In the genomic region with DNA sequence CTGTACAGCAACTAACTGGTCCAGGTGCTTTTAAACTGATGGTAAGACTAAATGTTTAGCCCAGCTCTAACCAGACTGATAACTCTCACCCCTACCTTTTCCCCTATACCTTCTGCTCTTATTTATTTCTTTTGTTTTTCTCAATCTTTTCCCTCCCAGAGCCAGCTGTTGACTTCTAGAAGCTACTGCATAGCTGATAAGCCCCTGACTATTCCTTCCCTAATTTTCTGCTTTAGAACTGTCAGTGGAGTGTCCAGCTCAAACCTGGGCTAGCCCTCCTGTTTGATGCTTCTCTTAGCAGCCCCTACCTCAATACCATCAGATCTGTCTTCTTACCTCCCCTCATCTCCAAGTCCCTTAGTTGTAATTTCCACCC, we compare ENCODE assay signal across 1 cellular context.
TF ChIP-seq lines count a peak whose summit lies in the region.

No MANE protein-coding gene starts in this region.

TF ChIP-seq in IMR-90, 13 proteins besides CTCF, POLR2A, EP300 and RAD21:
- TF ChIP-seq, protein P1, sequence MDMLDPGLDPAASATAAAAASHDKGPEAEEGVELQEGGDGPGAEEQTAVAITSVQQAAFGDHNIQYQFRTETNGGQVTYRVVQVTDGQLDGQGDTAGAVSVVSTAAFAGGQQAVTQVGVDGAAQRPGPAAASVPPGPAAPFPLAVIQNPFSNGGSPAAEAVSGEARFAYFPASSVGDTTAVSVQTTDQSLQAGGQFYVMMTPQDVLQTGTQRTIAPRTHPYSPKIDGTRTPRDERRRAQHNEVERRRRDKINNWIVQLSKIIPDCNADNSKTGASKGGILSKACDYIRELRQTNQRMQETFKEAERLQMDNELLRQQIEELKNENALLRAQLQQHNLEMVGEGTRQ (IDR thresholded peaks at IDR 0.05; ENCODE audit: low read depth, low read length): no peak
- no peak for TF ChIP-seq CEBPB (IDR thresholded peaks at IDR 0.05; ENCODE audit: low read depth, low read length)
- TF ChIP-seq FOS (IDR thresholded peaks at IDR 0.05; ENCODE audit: low read depth, low read length): no peak
- no peak for TF ChIP-seq BHLHE40 (IDR thresholded peaks at IDR 0.05; ENCODE audit: low read depth, low read length)
- TF ChIP-seq, protein P2, sequence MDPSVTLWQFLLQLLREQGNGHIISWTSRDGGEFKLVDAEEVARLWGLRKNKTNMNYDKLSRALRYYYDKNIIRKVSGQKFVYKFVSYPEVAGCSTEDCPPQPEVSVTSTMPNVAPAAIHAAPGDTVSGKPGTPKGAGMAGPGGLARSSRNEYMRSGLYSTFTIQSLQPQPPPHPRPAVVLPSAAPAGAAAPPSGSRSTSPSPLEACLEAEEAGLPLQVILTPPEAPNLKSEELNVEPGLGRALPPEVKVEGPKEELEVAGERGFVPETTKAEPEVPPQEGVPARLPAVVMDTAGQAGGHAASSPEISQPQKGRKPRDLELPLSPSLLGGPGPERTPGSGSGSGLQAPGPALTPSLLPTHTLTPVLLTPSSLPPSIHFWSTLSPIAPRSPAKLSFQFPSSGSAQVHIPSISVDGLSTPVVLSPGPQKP (IDR thresholded peaks at IDR 0.05; ENCODE audit: borderline replicate concordance, low read depth, low read length): no peak
- TF ChIP-seq SMC3 (IDR thresholded peaks at IDR 0.05; ENCODE audit: low read depth, low read length): no peak
- no peak for TF ChIP-seq NFE2L2 (IDR thresholded peaks at IDR 0.05; ENCODE audit: low read depth, low read length)
- no peak for TF ChIP-seq CHD1 (IDR thresholded peaks at IDR 0.05; ENCODE audit: low read depth, low read length)
- no peak for TF ChIP-seq RCOR1 (IDR thresholded peaks at IDR 0.05; ENCODE audit: insufficient replicate concordance, low read length)
- no peak for TF ChIP-seq MAZ (IDR thresholded peaks at IDR 0.05; ENCODE audit: borderline replicate concordance, low read depth, low read length)
- no peak for TF ChIP-seq RFX5 (IDR thresholded peaks at IDR 0.05; ENCODE audit: low read depth, low read length)
- no peak for TF ChIP-seq MXI1 (IDR thresholded peaks at IDR 0.05; ENCODE audit: borderline replicate concordance, low read depth, low read length)
- TF ChIP-seq MAFK (IDR thresholded peaks at IDR 0.05; ENCODE audit: low read depth, low read length): no peak
